In the genomic region with DNA sequence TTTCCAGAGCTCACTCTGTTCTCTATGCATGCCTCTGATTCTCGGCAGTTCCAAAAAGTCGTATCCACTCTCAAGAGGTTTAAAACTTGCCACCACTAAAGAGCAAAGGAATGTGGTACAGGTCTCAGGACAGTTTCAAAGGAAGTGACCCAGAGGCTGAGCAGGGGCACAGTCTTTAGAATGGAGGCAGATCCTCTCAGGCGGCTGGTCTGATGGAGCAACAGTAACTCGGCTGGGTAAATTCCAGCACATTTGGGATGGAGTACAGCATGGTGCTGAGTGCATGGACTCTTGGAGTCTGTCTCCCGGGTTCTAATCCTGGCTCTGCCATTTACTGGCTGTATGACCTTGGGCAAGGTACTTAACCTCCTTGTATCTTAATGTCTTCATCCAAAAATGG, we compare ENCODE assay signal across 18 cellular contexts.
DNase-seq lines count a peak whose midpoint lies in the region; ATAC-seq, FAIRE-seq and TF ChIP-seq lines count a peak whose summit lies in the region.
"Had no signal": no experiment of that assay in that cellular context is flagged by ENCODE, and none has a peak within 500 bp of the region (broad histone marks: within the 10 kb centered on the region; RNA-seq: fewer than 3 reads in every experiment).

No MANE protein-coding gene starts in this region.

- no peak for FAIRE-seq in H1 (lab: Jason Lieb, UNC)

- peak overlapping the region; percentile 70; the same call in 1 of the 2 replicates for H2AFZ ChIP-seq in GM23338
- H2AFZ ChIP-seq in H1 (ENCODE audit: low read length) = no peak overlapping the region

- no peak for TF ChIP-seq EP300 in H1 (IDR thresholded peaks at IDR 0.05; ENCODE audit: borderline replicate concordance in 1 of 2, low read depth in 2 of 2, low read length in 2 of 2)

- H3K27me3 Mint-ChIP-seq in GM23338 (ENCODE audit: insufficient read depth, low read depth, poor library complexity) = peaks cover 3% of the 10 kb centered on the region
- H3K27me3 Mint-ChIP-seq in stimulated activated naive B cell treated with anti-CD40 and anti-IgM and Interleukin-4, amounts not matched to agents 10 μg/mL and 1 μg/mL and 100 μg/mL, for 72 hours = no peaks in the 10 kb centered on the region

- CTCF ChIA-PET in H1 (lab: Charles Lee; ENCODE audit: partially characterized antibody) = interaction anchor here (0.6 to 1.1 kb wide), 6 partner anchors 9 to 97 kb away, joined by 3 to 5 read pairs (median 4); no protein-coding TSS in a partner anchor

- no peak overlapping the region for H3K9ac ChIP-seq in H1 (replicated peaks in 1 of 4; ENCODE audit: extremely low read depth in 1 of 4, low read depth in 3 of 4, low read length in 3 of 4)

- H4K5ac ChIP-seq in H1 (ENCODE audit: insufficient read length, low read depth, low read length) = no peak overlapping the region

- TF ChIP-seq RAD21 in H1 (IDR thresholded peaks at IDR 0.05 in 1 of 2, conservative IDR thresholded peaks at IDR 0.05 in 1 of 2; ENCODE audit: low read depth in 2 of 2, low read length in 2 of 2) = no peak

- H3K27ac ChIP-seq in GM23338 (ENCODE audit: low read depth) (no peak overlapping the region), H1 (ENCODE audit: low read depth, low read length) (no peak overlapping the region)

- peak; percentile 41 for DNase-seq in GM23338 (ENCODE audit: low spot score)
- peak; percentile 39 for DNase-seq in NAMALWA (ENCODE audit: low spot score)
- DNase-seq in H1 (ENCODE audit: low read depth in 1 of 2, low spot score in 2 of 2) = no peak
- no peak for DNase-seq in stimulated activated naive B cell treated with anti-CD40 and anti-IgM and Interleukin-4, amounts not matched to agents 10 μg/mL and 1 μg/mL and 100 μg/mL, for 72 hours
- DNase-seq in cardiac septum (ENCODE audit: low spot score) = no peak
- DNase-seq: ACHN, DND-41, GDM1, HCEC 1CT, NCI-H1105 treated with DMSO at 0.1 percent for 48 hours, NCI-H1694, NCI-H2081 treated with DMSO at 0.1 percent for 48 hours, NCI-H748 treated with DMSO at 0.1 percent for 48 hours, PC-3, RPMI8226, SIG-M5 had no signal

- H3K36me3 Mint-ChIP-seq in GM23338 (ENCODE audit: low read depth) = no peaks in the 10 kb centered on the region
- H3K36me3 Mint-ChIP-seq in stimulated activated naive B cell treated with anti-CD40 and anti-IgM and Interleukin-4, amounts not matched to agents 10 μg/mL and 1 μg/mL and 100 μg/mL, for 72 hours = no peaks in the 10 kb centered on the region

- intact Hi-C loops in cardiac septum (cut with DNase I) = loop anchor here (5.0 kb wide), 1 partner anchor 412 kb away; no protein-coding TSS in a partner anchor

- H3K36me3 ChIP-seq in GM23338 (ENCODE audit: insufficient read depth) (no peaks in the 10 kb centered on the region), H1 (ENCODE audit: control insufficient read depth in 2 of 4, insufficient read depth in 4 of 4, low read length in 3 of 4) (no peaks in the 10 kb centered on the region)

- no peak overlapping the region for H3K23ac ChIP-seq in H1 (ENCODE audit: insufficient read length)

- no peak overlapping the region for H4K8ac ChIP-seq in H1 (ENCODE audit: extremely low read depth, insufficient read depth, low read length)

- ATAC-seq in GM23338 (peak; percentile 70), HG03175 (IDR thresholded peaks at IDR 0.05; ENCODE audit: unreplicated experiment) (no peak), GM19328 (IDR thresholded peaks at IDR 0.05; ENCODE audit: unreplicated experiment) (no peak)
- ATAC-seq in stimulated activated naive B cell treated with anti-CD40 and anti-IgM and Interleukin-4, amounts not matched to agents 10 μg/mL and 1 μg/mL and 100 μg/mL, for 72 hours (replicated peaks) = no peak
- ATAC-seq: PC-3 had no signal

- H3K4ac ChIP-seq in H1 (replicated peaks; ENCODE audit: insufficient read length, low read depth, low read length) = no peak overlapping the region

- no peaks in the 10 kb centered on the region for H3K23me2 ChIP-seq in H1 (ENCODE audit: low read depth, low read length)

- peak overlapping the region; percentile 39; the same call in 1 of the 2 replicates for H3K4me2 ChIP-seq in GM23338
- no peak overlapping the region for H3K4me2 ChIP-seq in H1 (ENCODE audit: insufficient read depth in 1 of 2, low read depth in 2 of 2, low read length in 2 of 2)

- no peak for TF ChIP-seq CTCF in GM23338 (conservative IDR thresholded peaks at IDR 0.05; ENCODE audit: low read depth in 2 of 2)
- TF ChIP-seq CTCF in H1 (IDR thresholded peaks at IDR 0.05; ENCODE audit: control extremely low read depth in 1 of 3, insufficient read depth in 1 of 3, low read depth in 1 of 3, low read length in 3 of 3) = no peak

- H3K79me1 ChIP-seq in H1 (ENCODE audit: low read depth, low read length) = no peaks in the 10 kb centered on the region

- POLR2A ChIA-PET in H1 (lab: Charles Lee; ENCODE audit: partially characterized antibody) = no interaction called here

- 0 out of 2 replicates have a peak, but pooled peaks cover 3% of the 10 kb centered on the region for H3F3A ChIP-seq in GM23338 (replicated peaks; ENCODE audit: low read depth)

- peaks cover 61% of the 10 kb centered on the region for H3K4me1 Mint-ChIP-seq in GM23338
- peaks cover 59 to 92% of the 10 kb centered on the region in 2 donors for H3K4me1 Mint-ChIP-seq in stimulated activated naive B cell treated with anti-CD40 and anti-IgM and Interleukin-4, amounts not matched to agents 10 μg/mL and 1 μg/mL and 100 μg/mL, for 72 hours

- H3K4me1 ChIP-seq in GM23338 (ENCODE audit: insufficient read depth) (peaks cover 55% of the 10 kb centered on the region), H1 (replicated peaks in 1 of 4; ENCODE audit: control insufficient read depth in 3 of 4, insufficient read depth in 4 of 4, low read length in 3 of 4) (peaks cover 5 to 14% (median 10%) of the 10 kb centered on the region in 4 experiments)

- no peak overlapping the region for H2AK5ac ChIP-seq in H1 (ENCODE audit: low read depth, low read length)

- WGBS in H1 (ENCODE audit: extremely low coverage in 1 of 2, insufficient coverage in 1 of 2, insufficient read length in 1 of 2, insufficient replicate concordance in 2 of 2, low coverage in 1 of 2, low lambda C conversion rate in 2 of 2, missing lambda C conversion rate in 1 of 2), 2 experiments = 77% methylated on average over 5 of the region's 5 CpGs; no CpG with 5 or more reads in 1 of the 2 experiments

- no peak overlapping the region; the same call in 1 of the 2 replicates for H2BK20ac ChIP-seq in H1 (ENCODE audit: low read length)

- no peaks in the 10 kb centered on the region for H3K9me3 Mint-ChIP-seq in GM23338
- no peaks in the 10 kb centered on the region for H3K9me3 Mint-ChIP-seq in stimulated activated naive B cell treated with anti-CD40 and anti-IgM and Interleukin-4, amounts not matched to agents 10 μg/mL and 1 μg/mL and 100 μg/mL, for 72 hours

- no peak overlapping the region for H2BK12ac ChIP-seq in H1 (ENCODE audit: low read depth, low read length)

- no peak overlapping the region for H4K91ac ChIP-seq in H1 (replicated peaks; ENCODE audit: insufficient read length, low read length)

- H3K9me3 ChIP-seq in H1 (ENCODE audit: insufficient read depth in 2 of 2, low read depth in 1 of 2, low read length in 1 of 2) = no peaks in the 10 kb centered on the region

- TF ChIP-seq POLR2A in H1 (IDR thresholded peaks at IDR 0.05; ENCODE audit: control extremely low read depth in 1 of 2, low read depth in 2 of 2, low read length in 2 of 2) = no peak

- no peak overlapping the region for H2BK15ac ChIP-seq in H1 (ENCODE audit: low read length)

- H3K56ac ChIP-seq in H1 (replicated peaks; ENCODE audit: insufficient read length, low read depth, low read length) = no peak overlapping the region

- H2BK5ac ChIP-seq in H1 (ENCODE audit: low read depth, low read length) = no peak overlapping the region

- H3K4me3 Mint-ChIP-seq in GM23338 = no peak overlapping the region
- peak overlapping the region; percentile 29 to 49 for H3K4me3 Mint-ChIP-seq in stimulated activated naive B cell treated with anti-CD40 and anti-IgM and Interleukin-4, amounts not matched to agents 10 μg/mL and 1 μg/mL and 100 μg/mL, for 72 hours

- no peaks in the 10 kb centered on the region for H3K27me3 ChIP-seq in GM23338 (ENCODE audit: insufficient read depth)
- no peaks in the 10 kb centered on the region for H3K27me3 ChIP-seq in H1 (replicated peaks in 1 of 4; ENCODE audit: control insufficient read depth in 3 of 4, extremely low read depth in 1 of 4, insufficient read depth in 3 of 4, low read length in 3 of 4)

- no peak overlapping the region for H3K27ac Mint-ChIP-seq in GM23338
- H3K27ac Mint-ChIP-seq in stimulated activated naive B cell treated with anti-CD40 and anti-IgM and Interleukin-4, amounts not matched to agents 10 μg/mL and 1 μg/mL and 100 μg/mL, for 72 hours = peak overlapping the region; percentile 59

- no peak overlapping the region for H3K14ac ChIP-seq in H1 (ENCODE audit: insufficient read length)

- H3K9me2 ChIP-seq in GM23338 (ENCODE audit: insufficient read depth) = no peaks in the 10 kb centered on the region

- H4K20me1 ChIP-seq in GM23338 (replicated peaks; ENCODE audit: insufficient read depth) = no peaks in the 10 kb centered on the region
- H4K20me1 ChIP-seq in H1 (replicated peaks in 1 of 2; ENCODE audit: control insufficient read depth in 1 of 2, insufficient read depth in 2 of 2, low read length in 2 of 2) = no peaks in the 10 kb centered on the region

- no peak overlapping the region for H3K18ac ChIP-seq in H1 (ENCODE audit: extremely low read depth, low read length)

- no peak overlapping the region for H2BK120ac ChIP-seq in H1 (replicated peaks; ENCODE audit: low read depth, low read length)

- H3K4me3 ChIP-seq in GM23338 (no peak overlapping the region), H1 (ENCODE audit: extremely low read depth in 1 of 4, insufficient read depth in 2 of 4, low read depth in 3 of 4, low read length in 4 of 4) (no peak overlapping the region)

- H3K79me2 ChIP-seq in GM23338 (replicated peaks; ENCODE audit: insufficient read depth) (no peaks in the 10 kb centered on the region), H1 (ENCODE audit: control insufficient read depth in 1 of 2, insufficient read depth in 2 of 2, low read length in 2 of 2) (no peaks in the 10 kb centered on the region)

TF ChIP-seq in GM23338, 12 proteins besides CTCF, POLR2A, EP300 and RAD21 (continues in another document):
- TF ChIP-seq NANOG (IDR thresholded peaks at IDR 0.05; ENCODE audit: borderline replicate concordance) (no peak), STAT1 (IDR thresholded peaks at IDR 0.05; ENCODE audit: unreplicated experiment) (no peak), CREB1 (CRISPR knock-in tag; IDR thresholded peaks at IDR 0.05; ENCODE audit: low read depth) (no peak), EZH2phosphoT487 (IDR thresholded peaks at IDR 0.05; ENCODE audit: unreplicated experiment) (no peak)

TF ChIP-seq in H1, 55 proteins besides CTCF, POLR2A, EP300 and RAD21 (continues in another document):
- TF ChIP-seq SIX5 (IDR thresholded peaks at IDR 0.05; ENCODE audit: low read depth, low read length) (no peak), TCF12 (IDR thresholded peaks at IDR 0.05; ENCODE audit: low read depth, low read length) (no peak), CEBPB (IDR thresholded peaks at IDR 0.05; ENCODE audit: low read depth, low read length) (no peak), SP4 (IDR thresholded peaks at IDR 0.05; ENCODE audit: low read length) (no peak), TEAD4 (IDR thresholded peaks at IDR 0.05; ENCODE audit: low read depth, low read length) (0 out of 2 replicates have a peak, but pooled peaks have one; percentile 44), EGR1 (IDR thresholded peaks at IDR 0.05; ENCODE audit: borderline replicate concordance, low read depth, low read length) (no peak)

Comparison
In these comparisons a context has a peak if more than half of its experiments do, and no peak if none do; other contexts are left out.
1. DNase-seq: peak in GM23338 (single experiment) and NAMALWA (single experiment); none in H1 (0 of 2), stimulated activated naive B cell treated with anti-CD40 and anti-IgM and Interleukin-4, amounts not matched to agents 10 μg/mL and 1 μg/mL and 100 μg/mL, for 72 hours (single experiment) and cardiac septum (single experiment).